In genomic region chr2:13651684-13652131, GRCh38 we compare ENCODE assay signal across 1 cellular context.
TF ChIP-seq lines count a peak whose summit lies in the region.

No MANE protein-coding gene starts in this region.

TF ChIP-seq in GM12878, 131 proteins besides CTCF, POLR2A, EP300 and RAD21 (continued from another document):
- no peak for TF ChIP-seq ZBTB11 (CRISPR knock-in tag; IDR thresholded peaks at IDR 0.05)
- peak; percentile 69 for TF ChIP-seq CUX1 (IDR thresholded peaks at IDR 0.05; ENCODE audit: insufficient replicate concordance, low read depth, low read length)
- TF ChIP-seq ATF3 (IDR thresholded peaks at IDR 0.05; ENCODE audit: borderline replicate concordance, extremely low read depth, low read depth, low read length), result no peak
- TF ChIP-seq ATF7 (IDR thresholded peaks at IDR 0.05; ENCODE audit: low read depth), result peak; percentile 59
